7 cellular contexts compared by ENCODE assay signal in genomic region chr5:127757576-127757975, GRCh38. TPM values are rescaled to one million over a fixed set of nuclear protein-coding genes. Genes with fewer than 3 reads are reported as not detected.
DNase-seq lines count a peak whose midpoint lies in the region; ATAC-seq, FAIRE-seq and TF ChIP-seq lines count a peak whose summit lies in the region.

No MANE protein-coding gene starts in this region.

- no peaks in the 10 kb centered on the region for H3K27me3 ChIP-seq in RWPE2 (ENCODE audit: insufficient read depth, poor library complexity, severe bottlenecking)
- no peaks in the 10 kb centered on the region for H3K27me3 ChIP-seq in pancreas

- H3K36me3 ChIP-seq in RWPE2 (ENCODE audit: low read depth), result no peaks in the 10 kb centered on the region
- H3K36me3 ChIP-seq in pancreas, result no peaks in the 10 kb centered on the region

- H3K9me3 ChIP-seq in RWPE2 (ENCODE audit: severe bottlenecking) (no peaks in the 10 kb centered on the region), pancreas (no peaks in the 10 kb centered on the region)

- peak; percentile 70 for DNase-seq in EH (ENCODE audit: low read depth)
- peak; percentile 37 for DNase-seq in GM19238 (ENCODE audit: insufficient read length, low spot score)
- no peak for DNase-seq in RWPE2 (ENCODE audit: low spot score)
- peak; percentile 68 for DNase-seq in fibroblast of gingiva (ENCODE audit: low read depth)
- peak in 3 of 6 donors; percentile 11 to 28 (median 22) for DNase-seq in pancreas

- WGBS in pancreas, 2 donors, result 10% methylated on average over 1 of the region's 1 CpG

- H3K4me3 ChIP-seq in RWPE2 (ENCODE audit: severe bottlenecking) (no peak overlapping the region), pancreas (no peak overlapping the region)

- intact Hi-C loops in pancreas (cut with DNase I), result no loop called here

- FAIRE-seq in pancreas (lab: Jason Lieb, UNC), result no peak

- H3K4me1 ChIP-seq in RWPE2 (ENCODE audit: insufficient read depth, poor library complexity, severe bottlenecking) (no peaks in the 10 kb centered on the region), pancreas (peaks cover 15 to 20% (median 18%) of the 10 kb centered on the region in 3 donors)

- ATAC-seq in HG03342 (IDR thresholded peaks at IDR 0.05; ENCODE audit: unreplicated experiment), result peak; percentile 88
- peak; percentile 83 for ATAC-seq in RWPE2 (ENCODE audit: low read depth)
- peak; percentile 60 to 80 (median 77) for ATAC-seq in pancreas
- ATAC-seq in HG02884 (IDR thresholded peaks at IDR 0.05; ENCODE audit: unreplicated experiment), result no peak

- TF ChIP-seq CTCF in RWPE2 (IDR thresholded peaks at IDR 0.05; ENCODE audit: poor library complexity, severe bottlenecking) (peak; percentile 94), pancreas (IDR thresholded peaks at IDR 0.05) (peak in 1 of 4 donors; percentile 22)

- H3K27ac ChIP-seq in RWPE2 (ENCODE audit: poor library complexity, severe bottlenecking), result no peak overlapping the region
- no peak overlapping the region for H3K27ac ChIP-seq in pancreas

RNA-seq across cellular contexts. Expression of gene CCDC192, which starts 54.4 kb away (rescaled TPM):
- total RNA-seq in pancreas, result not detected
- not detected for polyA plus RNA-seq in pancreas
